Comparison of ENCODE assay signal across 8 cellular contexts in the genomic region with DNA sequence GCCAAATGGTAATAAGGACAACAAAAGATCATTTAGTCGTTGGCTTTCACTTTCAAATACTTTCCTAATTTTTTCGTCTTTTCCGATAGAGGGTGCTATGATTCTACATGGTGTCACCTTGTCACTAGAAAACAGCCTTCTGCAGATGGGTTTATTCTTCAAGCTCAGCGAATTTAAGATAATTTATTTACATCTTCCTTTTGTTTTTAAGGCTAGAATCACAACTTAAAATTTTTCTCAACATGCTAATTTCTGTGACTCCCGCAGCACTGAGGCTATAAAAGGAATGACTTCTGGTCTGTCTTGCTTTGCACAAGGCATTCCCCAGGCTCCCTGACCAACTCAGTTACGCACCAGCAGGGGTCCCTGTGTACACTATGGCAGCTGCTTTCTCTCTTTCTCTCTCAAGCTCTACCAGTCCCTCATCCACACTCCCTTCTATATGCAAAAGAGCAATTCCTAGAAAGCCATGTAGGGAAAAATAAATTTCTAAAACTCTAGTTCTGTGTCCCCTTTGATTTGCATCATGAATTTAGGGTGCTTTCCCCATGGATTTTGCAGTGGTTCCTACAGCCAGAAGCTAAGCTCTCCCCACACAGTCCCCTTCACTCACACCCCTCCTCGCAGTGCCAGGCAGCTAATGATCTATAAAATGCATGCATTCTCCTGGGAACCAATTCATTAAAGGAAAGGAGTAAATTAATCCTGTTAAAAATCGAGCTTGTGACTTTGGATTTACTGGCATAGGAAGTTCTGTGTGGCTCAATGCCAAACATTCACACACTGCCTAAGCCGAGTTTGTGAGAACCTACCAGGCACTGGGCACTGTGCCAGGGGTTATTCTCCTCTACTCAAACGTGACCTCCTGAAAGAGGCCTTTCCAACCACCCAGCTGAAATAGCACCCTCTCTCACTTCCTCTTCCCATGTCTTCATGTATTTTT.
DNase-seq lines count a peak whose midpoint lies in the region; ATAC-seq and TF ChIP-seq lines count a peak whose summit lies in the region.

No MANE protein-coding gene starts in this region.

- no peaks in the 10 kb centered on the region for H3K36me3 ChIP-seq in testis (ENCODE audit: low read depth, missing control alignments)

- H3K27ac ChIP-seq in testis: no peak overlapping the region

- no peaks in the 10 kb centered on the region for H3K9me3 ChIP-seq in testis

- BruUV-seq in Calu3 (replicated peaks; lab: Mats Ljungman, UMichigan): no TSS peak

- no peak overlapping the region for H3K27ac Mint-ChIP-seq in Calu3 (ENCODE audit: unreplicated experiment)

- TF ChIP-seq POLR2A in testis (IDR thresholded peaks at IDR 0.05): no peak

- H3K4me3 ChIP-seq in testis: no peak overlapping the region

- no peaks in the 10 kb centered on the region for H3K9me3 Mint-ChIP-seq in Calu3 (ENCODE audit: low read depth, unreplicated experiment)

- CTCF ChIA-PET in Calu3 (lab: Charles Lee): interaction anchor here (0.6 to 2.3 kb wide), 23 partner anchors 9 to 238 kb away, joined by 3 to 121 read pairs (median 6); a partner anchor contains a TSS

- WGBS in testis, 2 donors: 24 to 33% methylated on average over 10 of the region's 10 CpGs

- H3K4me1 ChIP-seq in testis: no peaks in the 10 kb centered on the region

- H3K4me3 Mint-ChIP-seq in Calu3 (ENCODE audit: low read depth, unreplicated experiment): no peak overlapping the region

- DNase-seq in Calu3: peak; percentile 89
- DNase-seq in NCI-H2227 treated with DMSO at 0.1 percent for 48 hours (lab: John Stamatoyannopoulos, UW): peak; percentile 84
- DNase-seq in activated CD4-positive, alpha-beta T cell treated with anti-CD3 and anti-CD28 coated beads for 4 hours: peak; percentile 8 to 19
- peak; percentile 75 for DNase-seq in epidermal melanocyte (ENCODE audit: insufficient read length, low spot score)
- peak; percentile 68 for DNase-seq in midbrain (lab: John Stamatoyannopoulos, UW)
- peak; percentile 81 for DNase-seq in testis

- H3K4me1 Mint-ChIP-seq in Calu3 (ENCODE audit: low read depth, unreplicated experiment): no peaks in the 10 kb centered on the region

- H3K27me3 Mint-ChIP-seq in Calu3 (ENCODE audit: unreplicated experiment): no peaks in the 10 kb centered on the region

- intact Hi-C loops in Calu3 (cut with micrococcal nuclease; ENCODE audit: unreplicated experiment) (loop anchor here (1.0 to 10.0 kb wide), 7 partner anchors 41 to 221 kb away; no protein-coding TSS in a partner anchor), testis (cut with DNase I; ENCODE audit: low total_unique reads) (no loop called here)

- peak; percentile 84 for ATAC-seq in GM19438 (IDR thresholded peaks at IDR 0.05; ENCODE audit: low read depth, unreplicated experiment)
- peak; percentile 83 for ATAC-seq in HG03442 (IDR thresholded peaks at IDR 0.05; ENCODE audit: unreplicated experiment)

- no peaks in the 10 kb centered on the region for H3K27me3 ChIP-seq in testis

- TF ChIP-seq CTCF in Calu3 (IDR thresholded peaks at IDR 0.05; ENCODE audit: unreplicated experiment): peak; percentile 86
- TF ChIP-seq CTCF in testis (IDR thresholded peaks at IDR 0.05): peak; percentile 21 to 59 (median 37)

- peaks cover 9% of the 10 kb centered on the region for H3K36me3 Mint-ChIP-seq in Calu3 (ENCODE audit: insufficient read depth, unreplicated experiment)

Comparison
In these comparisons a context has a peak if more than half of its experiments do, and no peak if none do; other contexts are left out.
1. DNase-seq: peak in every context shown above with its lines; median percentile 89 in Calu3; 84 in NCI-H2227 treated with DMSO at 0.1 percent for 48 hours; 81 in testis; 75 in epidermal melanocyte; 68 in midbrain; 14 in activated CD4-positive, alpha-beta T cell treated with anti-CD3 and anti-CD28 coated beads for 4 hours.